Comparison of ENCODE assay signal across 8 cellular contexts in genomic region chr7:28179081-28180030, GRCh38.
A peak's percentile ranks its signal among the peaks of the same experiment; 100 is the strongest.
DNase-seq lines count a peak whose midpoint lies in the region; ATAC-seq and TF ChIP-seq lines count a peak whose summit lies in the region.

No MANE protein-coding gene starts in this region.

- DNase-seq in NOMO-1 treated with DMSO at 0.1 percent for 48 hours (lab: John Stamatoyannopoulos, UW; ENCODE audit: unreplicated experiment) (peak; percentile 66), activated T-cell treated with anti-CD3 and anti-CD28 coated beads for 24 hours (ENCODE audit: low read depth) (peak; percentile 59), erythroblast (lab: John Stamatoyannopoulos, UW) (peak; percentile 81 to 88)
- peak; percentile 33 for DNase-seq in stimulated activated CD8-positive, alpha-beta memory T cell treated with anti-CD3 and anti-CD28 coated beads, Interleukin-7, amount 100 ng/mL, for 24 hours (ENCODE audit: low read depth)

- ATAC-seq in GM18858 (IDR thresholded peaks at IDR 0.05; ENCODE audit: unreplicated experiment), result peak; percentile 46
- ATAC-seq in HG03103 (IDR thresholded peaks at IDR 0.05; ENCODE audit: low read depth, unreplicated experiment), result peak; percentile 69

- H3K9me3 ChIP-seq in muscle layer of colon (ENCODE audit: low read length), result no peaks in the 10 kb centered on the region

- peaks cover 30% of the 10 kb centered on the region for H3K4me1 ChIP-seq in ACC112 (ENCODE audit: control insufficient read depth, insufficient read depth, low read length, unreplicated experiment)
- H3K4me1 ChIP-seq in muscle layer of colon (ENCODE audit: insufficient read depth, low read length), result peaks cover 57% of the 10 kb centered on the region

- H2AFZ ChIP-seq in ACC112 (ENCODE audit: low read length, unreplicated experiment), result peak overlapping the region; percentile 46

- H3K27ac ChIP-seq in ACC112 (ENCODE audit: low read depth, low read length) (peak overlapping the region; percentile 53), muscle layer of colon (ENCODE audit: low read depth, low read length) (peak overlapping the region; percentile 67)

- H3K79me2 ChIP-seq in ACC112 (ENCODE audit: control insufficient read depth, insufficient read depth, low read length, unreplicated experiment), result peaks cover 48% of the 10 kb centered on the region

- TF ChIP-seq POLR2A in erythroblast (IDR thresholded peaks at IDR 0.05; ENCODE audit: low read length), result no peak

- H3K36me3 ChIP-seq in ACC112 (ENCODE audit: insufficient read depth, low read length), result no peaks in the 10 kb centered on the region
- H3K36me3 ChIP-seq in muscle layer of colon (ENCODE audit: insufficient read depth, low read length), result no peaks in the 10 kb centered on the region

- H3K27me3 ChIP-seq in ACC112 (ENCODE audit: insufficient read depth, low read length), result no peaks in the 10 kb centered on the region
- H3K27me3 ChIP-seq in muscle layer of colon (ENCODE audit: control insufficient read depth in 1 of 2, insufficient read depth in 2 of 2, low read length in 2 of 2), result no peaks in the 10 kb centered on the region

- peak overlapping the region; percentile 93 for H3K4me3 ChIP-seq in ACC112 (ENCODE audit: low read depth, low read length)
- peak overlapping the region; percentile 62 to 85 for H3K4me3 ChIP-seq in muscle layer of colon (ENCODE audit: low read depth in 1 of 2, low read length in 2 of 2)

- H3K9ac ChIP-seq in muscle layer of colon (ENCODE audit: low read length), result peak overlapping the region; percentile 58

Comparison
In these comparisons a context has a peak if more than half of its experiments do, and no peak if none do; other contexts are left out.
1. Peak in every context shown above with its lines: DNase-seq, ATAC-seq, H3K4me3 ChIP-seq and H3K27ac ChIP-seq.
2. DNase-seq: peak in every context shown above with its lines; median percentile 84 in erythroblast; 66 in NOMO-1 treated with DMSO at 0.1 percent for 48 hours; 59 in activated T-cell treated with anti-CD3 and anti-CD28 coated beads for 24 hours; 33 in stimulated activated CD8-positive, alpha-beta memory T cell treated with anti-CD3 and anti-CD28 coated beads, Interleukin-7, amount 100 ng/mL, for 24 hours.